In the genomic region with DNA sequence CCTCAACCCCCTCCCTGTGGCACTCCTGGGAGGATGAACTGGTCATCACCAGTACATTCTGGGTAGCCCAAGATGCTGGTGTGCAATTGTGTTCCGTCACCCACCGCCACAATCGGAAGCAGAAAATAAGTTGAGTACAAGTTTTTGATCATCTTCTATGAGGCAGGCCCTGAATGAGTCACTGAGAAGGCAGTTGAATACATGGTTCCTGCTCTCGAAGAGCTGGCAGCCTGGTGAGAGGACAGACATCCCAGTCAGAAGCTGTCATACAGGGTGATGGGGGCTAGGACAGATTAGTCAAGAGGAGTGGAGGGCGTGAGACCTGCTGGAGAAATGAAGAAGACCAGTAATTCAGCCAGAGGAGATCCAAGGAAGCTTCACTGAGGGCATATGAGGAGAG, we compare ENCODE assay signal across 19 cellular contexts. TPM values are rescaled to one million over a fixed set of nuclear protein-coding genes. Genes with fewer than 3 reads are reported as not detected.
"Had no signal": no experiment of that assay in that cellular context is flagged by ENCODE, and none has a peak within 500 bp of the region (broad histone marks: within the 10 kb centered on the region; RNA-seq: fewer than 3 reads in every experiment).

No MANE protein-coding gene starts in this region.

- H3K9me3 Mint-ChIP-seq: activated CD4-positive, alpha-beta T cell treated with anti-CD3 and anti-CD28 coated beads, Interleukin-2, amount 10 ng/mL, durations not matched to agents 7 days and 5 days; activated naive CD4-positive, alpha-beta T cell treated with anti-CD3 and anti-CD28 coated beads, Interleukin-2, amount 50 U/mL, for 72 hours; dendritic cell treated with granulocyte-macrophage colony-stimulating factor and Interleukin-4, amounts not matched to agents 40 ng/mL and 50 ng/mL, for 4 days; neural crest cell had no signal

- H3K27ac ChIP-seq: gastrocnemius medialis, heart left ventricle, ovary, right lobe of liver, spleen, stomach, testis had no signal

- H3K4me3 ChIP-seq: gastrocnemius medialis, heart left ventricle, lung, ovary, right lobe of liver, spleen, stomach, testis had no signal

- H3K4me1 ChIP-seq: testis had no signal

- DNase-seq: activated CD4-positive, alpha-beta T cell treated with anti-CD3 and anti-CD28 coated beads, Interleukin-2, amount 10 ng/mL, durations not matched to agents 7 days and 5 days; activated CD4-positive, CD25-positive, alpha-beta regulatory T cell; activated gamma-delta T cell; cerebellar nuclear complex; effector memory CD4-positive, alpha-beta T cell; gastrocnemius medialis; heart left ventricle; left colon; midbrain; ovary; right lobe of liver; spleen; stomach; testis had no signal

- ATAC-seq: gastrocnemius medialis, heart left ventricle, left colon, right lobe of liver had no signal

- H3K36me3 Mint-ChIP-seq: activated naive CD4-positive, alpha-beta T cell treated with anti-CD3 and anti-CD28 coated beads, Interleukin-2, amount 50 U/mL, for 72 hours; brain had no signal

- H3K9me3 ChIP-seq: gastrocnemius medialis, heart left ventricle, ovary, right lobe of liver, spleen, stomach, testis had no signal

- H3K27me3 ChIP-seq: ovary, testis had no signal

- H3K4me3 Mint-ChIP-seq: activated CD4-positive, alpha-beta T cell treated with anti-CD3 and anti-CD28 coated beads, Interleukin-2, amount 10 ng/mL, durations not matched to agents 7 days and 5 days; brain; dendritic cell treated with granulocyte-macrophage colony-stimulating factor and Interleukin-4, amounts not matched to agents 40 ng/mL and 50 ng/mL, for 4 days; neural crest cell had no signal

- H3K27ac Mint-ChIP-seq: activated CD4-positive, alpha-beta T cell treated with anti-CD3 and anti-CD28 coated beads, Interleukin-2, amount 10 ng/mL, durations not matched to agents 7 days and 5 days; activated naive CD4-positive, alpha-beta T cell treated with anti-CD3 and anti-CD28 coated beads, Interleukin-2, amount 50 U/mL, for 72 hours; brain; dendritic cell treated with granulocyte-macrophage colony-stimulating factor and Interleukin-4, amounts not matched to agents 40 ng/mL and 50 ng/mL, for 4 days had no signal

RNA-seq across cellular contexts. Expression of a gene that starts 6.2 kb away (rescaled TPM):
- total RNA-seq: activated CD4-positive, alpha-beta T cell treated with anti-CD3 and anti-CD28 coated beads, Interleukin-2, amount 10 ng/mL, durations not matched to agents 7 days and 5 days; activated naive CD4-positive, alpha-beta T cell treated with anti-CD3 and anti-CD28 coated beads, Interleukin-2, amount 50 U/mL, for 72 hours had no signal
